ENCODE assay signal across 24 cellular contexts in the genomic region with DNA sequence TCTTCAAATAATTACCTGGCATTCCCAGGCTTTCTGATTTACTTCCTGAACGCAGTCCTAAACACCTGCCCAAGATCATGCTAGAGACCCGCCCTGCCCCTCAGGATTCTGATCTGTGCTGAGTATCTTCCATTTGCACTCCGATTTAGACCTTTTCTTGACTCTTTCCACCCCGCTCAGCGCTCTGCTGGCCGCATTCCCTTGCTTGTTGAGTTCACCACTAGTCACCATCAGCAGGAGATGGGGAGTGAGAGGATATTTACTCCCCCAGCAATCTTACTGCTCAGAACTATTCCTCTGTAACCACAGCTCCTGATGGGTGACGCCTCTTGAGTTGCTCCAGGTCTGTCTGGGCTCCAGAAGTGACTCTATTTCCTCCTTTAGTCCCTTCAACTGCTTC.
DNase-seq lines count a peak whose midpoint lies in the region; ATAC-seq, FAIRE-seq and TF ChIP-seq lines count a peak whose summit lies in the region.
"Had no signal": no experiment of that assay in that cellular context is flagged by ENCODE, and none has a peak within 500 bp of the region (broad histone marks: within the 10 kb centered on the region; RNA-seq: fewer than 3 reads in every experiment).

No MANE protein-coding gene starts in this region.

- no peak overlapping the region for H3K4me2 ChIP-seq in K562 (ENCODE audit: insufficient read depth, low read length)
- no peak overlapping the region for H3K4me2 ChIP-seq in mesenchymal stem cell (ENCODE audit: low read length, poor library complexity, severe bottlenecking)
- H3K4me2 ChIP-seq: BLaER1 had no signal

- no peak overlapping the region for H2BK5ac ChIP-seq in mesenchymal stem cell (ENCODE audit: low read depth, low read length, poor library complexity, severe bottlenecking)

- CTCF ChIA-PET in K562 (lab: Yijun Ruan, JAX; ENCODE audit: low intra/inter-chr PET ratio): no interaction called here

- in situ Hi-C loops in K562 (cut with MboI): no loop called here

- H3K9ac ChIP-seq in K562 (ENCODE audit: insufficient read depth in 1 of 2, low read depth in 2 of 2, low read length in 2 of 2) (no peak overlapping the region), mesenchymal stem cell (ENCODE audit: low read length) (no peak overlapping the region)
- H3K9ac ChIP-seq: BLaER1 had no signal

- TF ChIP-seq POLR2A in K562 (conservative IDR thresholded peaks at IDR 0.05): no peak

- H3K27me3 ChIP-seq in K562 (ENCODE audit: control insufficient read depth in 2 of 2, insufficient read depth in 2 of 2, low read length in 2 of 2) (no peaks in the 10 kb centered on the region), mesenchymal stem cell (ENCODE audit: control insufficient read depth in 1 of 2, insufficient read depth in 1 of 2, low read length in 2 of 2) (no peaks in the 10 kb centered on the region)
- H3K27me3 ChIP-seq: BE2C, BLaER1 had no signal

- H3K79me1 ChIP-seq in mesenchymal stem cell (replicated peaks; ENCODE audit: low read length, poor library complexity, severe bottlenecking): no peaks in the 10 kb centered on the region

- no TSS peak for BruUV-seq in K562 (replicated peaks; lab: Mats Ljungman, UMichigan)

- H3K27ac Mint-ChIP-seq in CD14-positive monocyte: no peak overlapping the region
- no peak overlapping the region for H3K27ac Mint-ChIP-seq in stimulated activated naive CD8-positive, alpha-beta T cell treated with anti-CD3 and anti-CD28 coated beads, Interleukin-15, amount 100 ng/mL, for 72 hours
- H3K27ac Mint-ChIP-seq in activated naive CD8-positive, alpha-beta T cell treated with anti-CD3 and anti-CD28 coated beads for 36 hours: no peak overlapping the region
- H3K27ac Mint-ChIP-seq: CD4-positive, alpha-beta T cell; CD8-positive, alpha-beta T cell had no signal

- peak; percentile 14 for DNase-seq in ELR (ENCODE audit: low read depth)
- peak; percentile 8 for DNase-seq in RCC 7860 (ENCODE audit: low spot score)
- DNase-seq in K562 (ENCODE audit: extremely low read depth in 1 of 4, low spot score in 3 of 4): no peak
- no peak for DNase-seq in mesenchymal stem cell
- DNase-seq in CD14-positive monocyte (ENCODE audit: low spot score): no peak
- no peak for DNase-seq in stimulated activated naive CD8-positive, alpha-beta T cell treated with anti-CD3 and anti-CD28 coated beads, Interleukin-15, amount 100 ng/mL, for 72 hours
- no peak for DNase-seq in activated naive CD8-positive, alpha-beta T cell treated with anti-CD3 and anti-CD28 coated beads for 36 hours
- DNase-seq in UCSD-AML1 (lab: John Stamatoyannopoulos, UW; ENCODE audit: unreplicated experiment): no peak
- DNase-seq: 8988T; ACHN; BE2C; C1 segment of cervical spinal cord; Caco-2; Calu3; CD4-positive, alpha-beta T cell; CD8-positive, alpha-beta T cell; DMS79 treated with DMSO at 0.1 percent for 48 hours; GDM1 had no signal

- no peaks in the 10 kb centered on the region for H3K9me1 ChIP-seq in K562 (ENCODE audit: control insufficient read depth, insufficient read depth, low read length)

- no peak overlapping the region for H4K8ac ChIP-seq in mesenchymal stem cell (ENCODE audit: low read length)

- H3K18ac ChIP-seq in mesenchymal stem cell (ENCODE audit: low read depth in 1 of 2, low read length in 2 of 2): peak overlapping the region in 1 of 2 experiments; percentile 40

- FAIRE-seq in RCC 7860 (lab: Jason Lieb, UNC): no peak
- no peak for FAIRE-seq in K562 (lab: Jason Lieb, UNC)
- FAIRE-seq: A204.1, D721Med, GM12878, GM12892, GM18507 had no signal

- TF ChIP-seq RAD21 in K562 (CRISPR knock-in tag; conservative IDR thresholded peaks at IDR 0.05 in 1 of 2, IDR thresholded peaks at IDR 0.05 in 1 of 2): no peak

- no peaks in the 10 kb centered on the region for H4K20me1 ChIP-seq in K562 (replicated peaks; ENCODE audit: control insufficient read depth, insufficient read depth, low read length)
- H4K20me1 ChIP-seq: BLaER1 had no signal

- H3K4me3 Mint-ChIP-seq in CD14-positive monocyte: no peak overlapping the region
- no peak overlapping the region for H3K4me3 Mint-ChIP-seq in stimulated activated naive CD8-positive, alpha-beta T cell treated with anti-CD3 and anti-CD28 coated beads, Interleukin-15, amount 100 ng/mL, for 72 hours
- H3K4me3 Mint-ChIP-seq in activated naive CD8-positive, alpha-beta T cell treated with anti-CD3 and anti-CD28 coated beads for 36 hours: no peak overlapping the region
- H3K4me3 Mint-ChIP-seq: CD4-positive, alpha-beta T cell; CD8-positive, alpha-beta T cell had no signal

- H2AK5ac ChIP-seq in mesenchymal stem cell (ENCODE audit: low read length, severe bottlenecking): peak overlapping the region; percentile 66

- under 1% methylated on average over 7 of the region's 7 CpGs for WGBS in K562 (ENCODE audit: insufficient coverage, low coverage, missing lambda C conversion rate)
- WGBS in mesenchymal stem cell: 96% methylated on average over 7 of the region's 7 CpGs

- no peaks in the 10 kb centered on the region for H3K9me3 ChIP-seq in K562 (replicated peaks; ENCODE audit: control insufficient read depth, insufficient read depth, low read depth, low read length)
- H3K9me3 ChIP-seq in mesenchymal stem cell (ENCODE audit: control insufficient read depth, low read length): peaks cover 3% of the 10 kb centered on the region
- H3K9me3 ChIP-seq: BLaER1 had no signal

- H3K36me3 ChIP-seq in K562 (ENCODE audit: control insufficient read depth, insufficient read depth, low read length): no peaks in the 10 kb centered on the region
- no peaks in the 10 kb centered on the region for H3K36me3 ChIP-seq in mesenchymal stem cell (ENCODE audit: control insufficient read depth in 1 of 2, insufficient read depth in 2 of 2, low read depth in 1 of 2, low read length in 2 of 2)
- H3K36me3 ChIP-seq: BE2C, BLaER1 had no signal

- H3K4ac ChIP-seq in mesenchymal stem cell (ENCODE audit: low read depth in 1 of 2, low read length in 2 of 2): no peak overlapping the region

- no peak overlapping the region for H3K4me3 ChIP-seq in K562
- H3K4me3 ChIP-seq in mesenchymal stem cell (ENCODE audit: insufficient read depth in 1 of 2, low read depth in 1 of 2, low read length in 2 of 2): no peak overlapping the region
- H3K4me3 ChIP-seq: BLaER1, GM12878 had no signal

- POLR2A ChIA-PET in K562 (lab: Yijun Ruan, JAX): no interaction called here

- H3K27ac ChIP-seq in K562 (ENCODE audit: extremely low read depth, low read depth, low read length) (no peak overlapping the region), mesenchymal stem cell (ENCODE audit: low read length, poor library complexity, severe bottlenecking) (no peak overlapping the region)
- H3K27ac ChIP-seq: BLaER1 had no signal

- peak overlapping the region in 1 of 2 experiments; percentile 71 for H3K14ac ChIP-seq in mesenchymal stem cell (ENCODE audit: low read length in 2 of 2)

- H3K4me1 Mint-ChIP-seq in CD14-positive monocyte: no peaks in the 10 kb centered on the region
- H3K4me1 Mint-ChIP-seq in stimulated activated naive CD8-positive, alpha-beta T cell treated with anti-CD3 and anti-CD28 coated beads, Interleukin-15, amount 100 ng/mL, for 72 hours: no peaks in the 10 kb centered on the region
- H3K4me1 Mint-ChIP-seq in activated naive CD8-positive, alpha-beta T cell treated with anti-CD3 and anti-CD28 coated beads for 36 hours: no peaks in the 10 kb centered on the region

- no peaks in the 10 kb centered on the region for H3K36me3 Mint-ChIP-seq in CD14-positive monocyte
- peaks cover 1% of the 10 kb centered on the region for H3K36me3 Mint-ChIP-seq in activated naive CD8-positive, alpha-beta T cell treated with anti-CD3 and anti-CD28 coated beads for 36 hours
- H3K36me3 Mint-ChIP-seq: CD8-positive, alpha-beta T cell had no signal

- ATAC-seq in K562: no peak; the same call in 2 of the 3 replicates
- no peak for ATAC-seq in stimulated activated naive CD8-positive, alpha-beta T cell treated with anti-CD3 and anti-CD28 coated beads, Interleukin-15, amount 100 ng/mL, for 72 hours
- ATAC-seq: CD8-positive, alpha-beta T cell; GM12878 had no signal

- intact Hi-C loops in K562 (cut with micrococcal nuclease): no loop called here
- intact Hi-C loops in CD14-positive monocyte (cut with micrococcal nuclease): no loop called here

- H3K9me3 Mint-ChIP-seq in CD14-positive monocyte: peaks cover 0 to 20% (median 5%) of the 10 kb centered on the region in 7 donors
- H3K9me3 Mint-ChIP-seq in stimulated activated naive CD8-positive, alpha-beta T cell treated with anti-CD3 and anti-CD28 coated beads, Interleukin-15, amount 100 ng/mL, for 72 hours: peaks cover 11 to 14% of the 10 kb centered on the region in 2 donors
- peaks cover 3% of the 10 kb centered on the region for H3K9me3 Mint-ChIP-seq in activated naive CD8-positive, alpha-beta T cell treated with anti-CD3 and anti-CD28 coated beads for 36 hours

- H3K23ac ChIP-seq in mesenchymal stem cell (ENCODE audit: low read length in 2 of 2): no peak overlapping the region

- no peak overlapping the region for H4K91ac ChIP-seq in mesenchymal stem cell (ENCODE audit: low read length)

- H2AFZ ChIP-seq in K562 (ENCODE audit: low read depth, low read length) (no peak overlapping the region), mesenchymal stem cell (ENCODE audit: low read depth, low read length) (no peak overlapping the region)

- no peaks in the 10 kb centered on the region for H3K79me2 ChIP-seq in K562 (ENCODE audit: control insufficient read depth, insufficient read depth, low read length)

- no peaks in the 10 kb centered on the region for H3K27me3 Mint-ChIP-seq in CD14-positive monocyte (ENCODE audit: low read depth in 3 of 3)
- H3K27me3 Mint-ChIP-seq in stimulated activated naive CD8-positive, alpha-beta T cell treated with anti-CD3 and anti-CD28 coated beads, Interleukin-15, amount 100 ng/mL, for 72 hours: no peaks in the 10 kb centered on the region
- H3K27me3 Mint-ChIP-seq in activated naive CD8-positive, alpha-beta T cell treated with anti-CD3 and anti-CD28 coated beads for 36 hours: no peaks in the 10 kb centered on the region
- H3K27me3 Mint-ChIP-seq: CD4-positive, alpha-beta T cell had no signal

- H3K4me1 ChIP-seq in K562 (replicated peaks in 1 of 2; ENCODE audit: control insufficient read depth in 2 of 2, insufficient read depth in 2 of 2, low read length in 2 of 2): no peaks in the 10 kb centered on the region
- peaks cover 5% of the 10 kb centered on the region for H3K4me1 ChIP-seq in mesenchymal stem cell (ENCODE audit: control insufficient read depth, insufficient read depth, low read depth, low read length)
- H3K4me1 ChIP-seq: BE2C, BLaER1 had no signal

- no peak for TF ChIP-seq EP300 in K562 (IDR thresholded peaks at IDR 0.05; ENCODE audit: low read length)

- H2BK120ac ChIP-seq in mesenchymal stem cell (ENCODE audit: low read depth, low read length): no peak overlapping the region

- TF ChIP-seq CTCF in K562 (IDR thresholded peaks at IDR 0.05 in 2 of 3, conservative IDR thresholded peaks at IDR 0.05 in 1 of 3; ENCODE audit: insufficient read depth in 2 of 3, low read depth in 1 of 3, low read length in 3 of 3) (no peak), CD14-positive monocyte (IDR thresholded peaks at IDR 0.05) (no peak)

- no peak overlapping the region for H2BK15ac ChIP-seq in mesenchymal stem cell (ENCODE audit: low read depth, poor library complexity, severe bottlenecking)

- H2BK12ac ChIP-seq in mesenchymal stem cell (ENCODE audit: low read length in 2 of 2): no peak overlapping the region

TF ChIP-seq in K562, 482 proteins besides CTCF, POLR2A, EP300 and RAD21 (continues in another document):
- TF ChIP-seq ZNF707 (CRISPR knock-in tag; conservative IDR thresholded peaks at IDR 0.05): no peak

Comparison
In these comparisons a context has a peak if more than half of its experiments do, and no peak if none do; other contexts are left out.
1. DNase-seq: peak in ELR (single experiment) and RCC 7860 (single experiment); none in K562 (0 of 4), mesenchymal stem cell (single experiment), CD14-positive monocyte (single experiment), stimulated activated naive CD8-positive, alpha-beta T cell treated with anti-CD3 and anti-CD28 coated beads, Interleukin-15, amount 100 ng/mL, for 72 hours (0 of 2), activated naive CD8-positive, alpha-beta T cell treated with anti-CD3 and anti-CD28 coated beads for 36 hours (single experiment) and UCSD-AML1 (single experiment).